ENCODE assay signal across 1 cellular context in genomic region chr16:15427648-15428239, GRCh38.
TF ChIP-seq lines count a peak whose summit lies in the region.

No MANE protein-coding gene starts in this region.

TF ChIP-seq in GM23338, 12 proteins besides CTCF, POLR2A, EP300 and RAD21 (continued from another document):
- TF ChIP-seq ZNF462 (CRISPR knock-in tag; IDR thresholded peaks at IDR 0.05) (no peak), EZH2phosphoT487 (IDR thresholded peaks at IDR 0.05; ENCODE audit: unreplicated experiment) (no peak), STAT1 (IDR thresholded peaks at IDR 0.05; ENCODE audit: unreplicated experiment) (no peak), NANOG (IDR thresholded peaks at IDR 0.05; ENCODE audit: borderline replicate concordance) (no peak), CREB1 (CRISPR knock-in tag; IDR thresholded peaks at IDR 0.05; ENCODE audit: low read depth) (no peak), REST (IDR thresholded peaks at IDR 0.05; ENCODE audit: unreplicated experiment) (no peak)
